In the genomic region with DNA sequence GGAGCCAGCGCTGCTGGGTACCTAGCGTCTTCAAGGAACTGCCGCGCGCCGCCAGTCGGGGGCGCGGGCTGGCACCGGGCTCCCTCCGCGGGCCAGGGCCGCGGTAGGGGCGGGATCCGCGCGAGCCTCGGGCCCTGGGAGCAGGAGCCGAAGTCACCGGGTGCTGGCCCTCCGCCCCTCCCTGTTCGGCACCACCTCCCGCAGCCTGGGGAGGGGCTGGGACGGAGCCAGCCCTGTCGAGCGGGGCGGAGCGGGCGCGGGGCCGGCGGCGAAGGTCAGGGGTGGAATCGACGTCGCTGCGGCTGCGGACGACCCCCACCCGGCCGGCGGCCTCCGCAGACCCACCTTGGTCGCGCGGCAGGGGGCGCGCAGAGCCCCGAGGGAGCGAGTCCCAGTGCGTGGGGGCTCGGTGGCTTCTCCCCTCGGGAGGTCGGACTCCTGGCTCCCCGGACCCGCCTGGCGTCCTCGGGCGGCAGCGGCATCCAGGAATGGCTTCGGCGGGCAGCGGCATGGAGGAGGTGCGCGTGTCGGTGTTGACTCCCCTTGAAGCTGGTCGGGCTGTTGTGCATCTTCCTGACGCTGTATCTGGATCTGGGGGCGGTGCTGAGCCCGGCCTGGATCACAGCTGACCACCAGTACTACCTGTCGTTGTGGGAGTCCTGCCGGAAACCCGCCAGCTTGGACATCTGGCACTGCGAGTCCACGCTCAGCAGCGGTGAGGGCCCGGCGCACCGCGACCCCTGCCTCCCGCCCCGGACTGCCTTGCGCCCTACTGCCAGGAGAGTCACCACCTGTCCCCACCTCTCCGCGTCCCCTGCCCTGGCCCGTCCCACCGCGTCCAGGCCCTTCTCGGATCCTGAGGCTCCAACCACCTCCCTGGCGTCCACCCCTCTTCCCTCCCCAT, we compare ENCODE assay signal across 1 cellular context.
TF ChIP-seq lines count a peak whose summit lies in the region.

No MANE protein-coding gene starts in this region.

TF ChIP-seq in HepG2, 621 proteins besides CTCF, POLR2A, EP300 and RAD21 (continued from another document):
- TF ChIP-seq ZNF281 (CRISPR knock-in tag; IDR thresholded peaks at IDR 0.05; ENCODE audit: borderline replicate concordance) (no peak), BCL6 (CRISPR knock-in tag; IDR thresholded peaks at IDR 0.05) (no peak), MAX (IDR thresholded peaks at IDR 0.05) (no peak), DR1 (CRISPR knock-in tag; IDR thresholded peaks at IDR 0.05) (no peak)
